In genomic region chr11:106447631-106448191, GRCh38 we compare ENCODE assay signal across 29 cellular contexts.
DNase-seq lines count a peak whose midpoint lies in the region; ATAC-seq and TF ChIP-seq lines count a peak whose summit lies in the region.
"Had no signal": no experiment of that assay in that cellular context is flagged by ENCODE, and none has a peak within 500 bp of the region (broad histone marks: within the 10 kb centered on the region; RNA-seq: fewer than 3 reads in every experiment).

No MANE protein-coding gene starts in this region.

- no peak overlapping the region for H2BK15ac ChIP-seq in mesenchymal stem cell (ENCODE audit: low read depth, poor library complexity, severe bottlenecking)

- peak overlapping the region in 1 of 2 experiments; percentile 92 for H3K18ac ChIP-seq in mesenchymal stem cell (ENCODE audit: low read depth in 1 of 2, low read length in 2 of 2)

- H3K36me3 ChIP-seq in GM23248 (ENCODE audit: low read depth) (no peaks in the 10 kb centered on the region), mesenchymal stem cell (ENCODE audit: control insufficient read depth in 1 of 2, insufficient read depth in 2 of 2, low read depth in 1 of 2, low read length in 2 of 2) (no peaks in the 10 kb centered on the region), psoas muscle (ENCODE audit: insufficient read depth in 1 of 2, low read depth in 1 of 2) (no peaks in the 10 kb centered on the region)
- H3K36me3 ChIP-seq: left ventricle myocardium inferior, upper lobe of right lung had no signal

- H3K27me3 ChIP-seq in GM23248 (replicated peaks; ENCODE audit: insufficient read depth) (no peaks in the 10 kb centered on the region), mesenchymal stem cell (ENCODE audit: control insufficient read depth in 1 of 2, insufficient read depth in 1 of 2, low read length in 2 of 2) (no peaks in the 10 kb centered on the region), psoas muscle (ENCODE audit: insufficient read depth in 3 of 3, low read length in 2 of 3) (no peaks in the 10 kb centered on the region)
- H3K27me3 ChIP-seq: upper lobe of right lung had no signal

- no peak overlapping the region for H2BK120ac ChIP-seq in mesenchymal stem cell (ENCODE audit: low read depth, low read length)

- no peak overlapping the region for H2AFZ ChIP-seq in GM23248
- no peak overlapping the region for H2AFZ ChIP-seq in mesenchymal stem cell (ENCODE audit: low read depth, low read length)

- H3K14ac ChIP-seq in mesenchymal stem cell (ENCODE audit: low read length in 2 of 2), result peak overlapping the region in 1 of 2 experiments; percentile 71

- no peak for ATAC-seq in psoas muscle
- ATAC-seq: activated CD4-positive, CD25-positive, alpha-beta regulatory T cell treated with anti-CD3 and anti-CD28 coated beads, Interleukin-2, amount 50 U/mL, for 24 hours; activated CD8-positive, alpha-beta memory T cell treated with anti-CD3 and anti-CD28 coated beads, Interleukin-2, amount 10 ng/mL, durations not matched to agents 7 days and 5 days; activated T-cell treated with anti-CD3 and anti-CD28 coated beads, Interleukin-2, amount 50 U/mL, for 4 hours; effector memory CD8-positive, alpha-beta T cell; GM12878; naive thymus-derived CD8-positive, alpha-beta T cell; stimulated activated naive B cell treated with anti-CD40 and anti-IgM and Interleukin-4, amounts not matched to agents 10 μg/mL and 1 μg/mL and 100 μg/mL, for 72 hours; upper lobe of right lung had no signal

- intact Hi-C loops in psoas muscle (cut with DNase I), result no loop called here

- in situ Hi-C loops in GM23248 (cut with MboI), result no loop called here
- in situ Hi-C loops in astrocyte of the spinal cord (cut with HindIII; ENCODE audit: low sequenced_read_pairs), result no loop called here

- H3K79me1 ChIP-seq in mesenchymal stem cell (replicated peaks; ENCODE audit: low read length, poor library complexity, severe bottlenecking), result no peaks in the 10 kb centered on the region

- H3K4ac ChIP-seq in mesenchymal stem cell (ENCODE audit: low read depth in 1 of 2, low read length in 2 of 2), result peak overlapping the region in 1 of 2 experiments; percentile 73

- no peaks in the 10 kb centered on the region for H3F3A ChIP-seq in GM23248 (ENCODE audit: insufficient read depth)

- H3K9me3 ChIP-seq in GM23248 (ENCODE audit: low read depth) (no peaks in the 10 kb centered on the region), mesenchymal stem cell (ENCODE audit: control insufficient read depth, low read length) (peaks cover under 1% of the 10 kb centered on the region), psoas muscle (no peaks in the 10 kb centered on the region)
- H3K9me3 ChIP-seq: SK-N-SH, upper lobe of right lung had no signal

- H3K4me1 ChIP-seq in GM23248 (ENCODE audit: insufficient read depth) (no peaks in the 10 kb centered on the region), mesenchymal stem cell (ENCODE audit: control insufficient read depth, insufficient read depth, low read depth, low read length) (no peaks in the 10 kb centered on the region), psoas muscle (no peaks in the 10 kb centered on the region)
- H3K4me1 ChIP-seq: left ventricle myocardium inferior, upper lobe of right lung had no signal

- H3K4me2 ChIP-seq in GM23248 (ENCODE audit: unreplicated experiment), result no peak overlapping the region
- H3K4me2 ChIP-seq in mesenchymal stem cell (ENCODE audit: low read length, poor library complexity, severe bottlenecking), result no peak overlapping the region

- H3K9me2 ChIP-seq in GM23248 (ENCODE audit: insufficient read depth), result no peaks in the 10 kb centered on the region
- H3K9me2 ChIP-seq: SK-N-SH had no signal

- H4K8ac ChIP-seq in mesenchymal stem cell (ENCODE audit: low read length), result peak overlapping the region; percentile 71

- TF ChIP-seq CTCF in astrocyte of the spinal cord (IDR thresholded peaks at IDR 0.05; ENCODE audit: low read depth, low read length), result no peak
- TF ChIP-seq CTCF in psoas muscle (IDR thresholded peaks at IDR 0.05), result no peak

- 52 to 57% methylated on average over 5 of the region's 5 CpGs for whole genome bisulfite sequencing in GM23248 (ENCODE audit: low coverage in 1 of 2, low lambda C conversion rate in 2 of 2, missing lambda C conversion rate in 2 of 2), 2 experiments
- WGBS in mesenchymal stem cell, result 64% methylated on average over 4 of the region's 5 CpGs
- 40 to 60% (median 54%) methylated on average over 5 of the region's 5 CpGs for WGBS in psoas muscle, 3 donors

- H3K27ac ChIP-seq in GM23248, result no peak overlapping the region
- H3K27ac ChIP-seq in mesenchymal stem cell (ENCODE audit: low read length, poor library complexity, severe bottlenecking), result no peak overlapping the region
- no peak overlapping the region for H3K27ac ChIP-seq in psoas muscle
- H3K27ac ChIP-seq: coronary artery, left ventricle myocardium inferior, upper lobe of right lung had no signal

- no peaks in the 10 kb centered on the region for H4K20me1 ChIP-seq in GM23248 (ENCODE audit: insufficient read depth)

- no peak overlapping the region for H3K4me3 ChIP-seq in GM23248
- no peak overlapping the region for H3K4me3 ChIP-seq in astrocyte of the spinal cord (ENCODE audit: low read depth, low read length)
- H3K4me3 ChIP-seq in mesenchymal stem cell (ENCODE audit: insufficient read depth in 1 of 2, low read depth in 1 of 2, low read length in 2 of 2), result no peak overlapping the region
- no peak overlapping the region for H3K4me3 ChIP-seq in psoas muscle
- H3K4me3 ChIP-seq: coronary artery, GM12878, left ventricle myocardium inferior, upper lobe of right lung had no signal

- peak; percentile 8 for DNase-seq in GM23248
- DNase-seq in astrocyte of the spinal cord (ENCODE audit: low read depth, low spot score), result peak; percentile 38
- DNase-seq in mesenchymal stem cell, result peak; percentile 23
- DNase-seq in superior temporal gyrus (ENCODE audit: extremely low spot score), result peak; percentile 32
- no peak for DNase-seq in NCI-H2227 (lab: John Stamatoyannopoulos, UW; ENCODE audit: unreplicated experiment)
- no peak for DNase-seq in stimulated activated CD4-positive, alpha-beta T cell treated with anti-CD3 and anti-CD28 coated beads, Interleukin-15, amount 100 ng/mL, for 24 hours
- no peak for DNase-seq in OCI-M1 (lab: John Stamatoyannopoulos, UW)
- DNase-seq in psoas muscle, result no peak
- DNase-seq: activated CD4-positive, alpha-beta T cell treated with anti-CD3 and anti-CD28 coated beads, Interleukin-2, amount 50 U/mL, for 4 hours; activated CD8-positive, alpha-beta memory T cell treated with anti-CD3 and anti-CD28 coated beads, Interleukin-2, amount 10 ng/mL, durations not matched to agents 7 days and 5 days; activated gamma-delta T cell treated with Interleukin-2 at 50 U/mL for 16 hours; activated naive CD8-positive, alpha-beta T cell treated with anti-CD3 and anti-CD28 coated beads, Interleukin-2, amount 10 ng/mL, durations not matched to agents 7 days and 5 days; activated T-cell treated with anti-CD3 and anti-CD28 coated beads, Interleukin-2, amount 50 U/mL, for 4 hours; CD4-positive, CD25-positive, alpha-beta regulatory T cell; effector memory CD8-positive, alpha-beta T cell; H9; left ventricle myocardium inferior; naive thymus-derived CD8-positive, alpha-beta T cell; NCI-H1092; NCI-H1694; NCI-H2171; NCI-H510A treated with DMSO at 0.1 percent for 48 hours; SK-N-SH; stimulated activated naive B cell treated with anti-CD40 and anti-IgM and Interleukin-4, amounts not matched to agents 10 μg/mL and 1 μg/mL and 100 μg/mL, for 72 hours; substantia nigra; upper lobe of right lung had no signal

- peak overlapping the region in 1 of 2 experiments; percentile 52 for H2BK12ac ChIP-seq in mesenchymal stem cell (ENCODE audit: low read length in 2 of 2)

- no peak overlapping the region for H3K23ac ChIP-seq in mesenchymal stem cell (ENCODE audit: low read length in 2 of 2)

- no peaks in the 10 kb centered on the region for H3K79me2 ChIP-seq in GM23248 (ENCODE audit: insufficient read depth)

- no peak overlapping the region for H2AK5ac ChIP-seq in mesenchymal stem cell (ENCODE audit: low read length, severe bottlenecking)

- no peak overlapping the region for H3K9ac ChIP-seq in GM23248
- H3K9ac ChIP-seq in mesenchymal stem cell (ENCODE audit: low read length), result no peak overlapping the region
- H3K9ac ChIP-seq: SK-N-SH had no signal

- no peak overlapping the region for H4K91ac ChIP-seq in mesenchymal stem cell (ENCODE audit: low read length)

- H2BK5ac ChIP-seq in mesenchymal stem cell (ENCODE audit: low read depth, low read length, poor library complexity, severe bottlenecking), result no peak overlapping the region

Comparison
In these comparisons a context has a peak if more than half of its experiments do, and no peak if none do; other contexts are left out.
1. DNase-seq: peak in GM23248 (single experiment), astrocyte of the spinal cord (single experiment), mesenchymal stem cell (single experiment) and superior temporal gyrus (single experiment); none in NCI-H2227 (single experiment), stimulated activated CD4-positive, alpha-beta T cell treated with anti-CD3 and anti-CD28 coated beads, Interleukin-15, amount 100 ng/mL, for 24 hours (single experiment), OCI-M1 (single experiment) and psoas muscle (0 of 2).